23 cellular contexts compared by ENCODE assay signal in genomic region chrX:13821740-13822139, GRCh38. TPM values are rescaled to one million over a fixed set of nuclear protein-coding genes. Genes with fewer than 3 reads are reported as not detected.
DNase-seq lines count a peak whose midpoint lies in the region; FAIRE-seq and TF ChIP-seq lines count a peak whose summit lies in the region.
"Had no signal": no experiment of that assay in that cellular context is flagged by ENCODE, and none has a peak within 500 bp of the region (broad histone marks: within the 10 kb centered on the region; RNA-seq: fewer than 3 reads in every experiment).

No MANE protein-coding gene starts in this region.

- H3K4me1 ChIP-seq in breast epithelium, result no peaks in the 10 kb centered on the region
- H3K4me1 ChIP-seq: A549; BLaER1 treated with 17β-estradiol and CSF1 and Interleukin-3, amounts not matched to agents 10 nM and 100 nM had no signal

- no TSS peak for BruUV-seq in MCF 10A (replicated peaks; lab: Mats Ljungman, UMichigan)

- intact Hi-C loops in MCF 10A (cut with micrococcal nuclease) (loop anchor here (10.0 kb wide), 1 partner anchor 73 kb away; no protein-coding TSS in a partner anchor), breast epithelium (cut with DNase I; ENCODE audit: low total_unique reads) (no loop called here)

- TF ChIP-seq CTCF in MCF 10A (IDR thresholded peaks at IDR 0.05; ENCODE audit: unreplicated experiment), result no peak
- no peak for TF ChIP-seq CTCF in breast epithelium (IDR thresholded peaks at IDR 0.05)
- no peak for TF ChIP-seq CTCF in bronchial epithelial cell (IDR thresholded peaks at IDR 0.05; ENCODE audit: insufficient read depth, low read length, severe bottlenecking)

- no peaks in the 10 kb centered on the region for H3K9me3 Mint-ChIP-seq in MCF 10A (ENCODE audit: unreplicated experiment)
- H3K9me3 Mint-ChIP-seq: CD8-positive, alpha-beta T cell; HFFc6 had no signal

- peaks cover 11% of the 10 kb centered on the region for H3K36me3 Mint-ChIP-seq in MCF 10A (ENCODE audit: insufficient read depth, unreplicated experiment)
- H3K36me3 Mint-ChIP-seq: CD8-positive, alpha-beta T cell; IgD-negative memory B cell had no signal

- POLR2A ChIA-PET in MCF 10A (lab: Yijun Ruan, JAX), result interaction anchor here (1.0 to 1.1 kb wide), 3 partner anchors 14 to 78 kb away, joined by 4 to 6 read pairs (median 4); no protein-coding TSS in a partner anchor

- FAIRE-seq in bronchial epithelial cell (lab: Jason Lieb, UNC), result no peak
- FAIRE-seq in frontal cortex (lab: Jason Lieb, UNC), result no peak
- FAIRE-seq: G401.6, GM12891, HepG2 had no signal

- H3K36me3 ChIP-seq in breast epithelium, result no peaks in the 10 kb centered on the region
- no peaks in the 10 kb centered on the region for H3K36me3 ChIP-seq in bronchial epithelial cell (ENCODE audit: control insufficient read depth, insufficient read depth, low read length)
- H3K36me3 ChIP-seq: BLaER1 treated with 17β-estradiol and CSF1 and Interleukin-3, amounts not matched to agents 10 nM and 100 nM had no signal

- peaks cover 0 to 63% of the 10 kb centered on the region in 2 donors for H3K27me3 ChIP-seq in breast epithelium
- no peaks in the 10 kb centered on the region for H3K27me3 ChIP-seq in bronchial epithelial cell (ENCODE audit: control insufficient read depth, insufficient read depth, low read length)

- H3K4me1 Mint-ChIP-seq in MCF 10A (ENCODE audit: insufficient read depth, unreplicated experiment), result peaks cover 11% of the 10 kb centered on the region
- H3K4me1 Mint-ChIP-seq: B cell, IgD-negative memory B cell had no signal

- CTCF ChIA-PET in MCF 10A (lab: Yijun Ruan, JAX), result interaction anchor here (0.7 kb wide), 1 partner anchor 60 kb away, joined by 3 read pairs; no protein-coding TSS in a partner anchor

- no peak overlapping the region for H3K4me3 ChIP-seq in breast epithelium
- no peak overlapping the region for H3K4me3 ChIP-seq in bronchial epithelial cell (ENCODE audit: low read depth, low read length)
- H3K4me3 ChIP-seq: A549; BLaER1 treated with 17β-estradiol and CSF1 and Interleukin-3, amounts not matched to agents 10 nM and 100 nM had no signal

- no peak overlapping the region for H3K27ac Mint-ChIP-seq in MCF 10A (ENCODE audit: low read depth, unreplicated experiment)
- H3K27ac Mint-ChIP-seq: B cell; CD8-positive, alpha-beta T cell; HFFc6; IgD-negative memory B cell had no signal

- H3K9me3 ChIP-seq in breast epithelium, result no peaks in the 10 kb centered on the region
- H3K9me3 ChIP-seq: A549 had no signal

- no peak for TF ChIP-seq POLR2A in breast epithelium (IDR thresholded peaks at IDR 0.05)

- peak; percentile 65 for DNase-seq in MCF 10A (ENCODE audit: unreplicated experiment)
- no peak for DNase-seq in breast epithelium (ENCODE audit: low spot score in 2 of 2)
- DNase-seq in bronchial epithelial cell (ENCODE audit: low read depth), result peak; percentile 52
- DNase-seq in iris pigment epithelial cell (ENCODE audit: low read depth), result peak; percentile 9
- no peak for DNase-seq in NOMO-1 (lab: John Stamatoyannopoulos, UW; ENCODE audit: unreplicated experiment in 2 of 2)
- no peak for DNase-seq in frontal cortex (ENCODE audit: low spot score in 2 of 2)
- DNase-seq in NCI-H2171 (lab: John Stamatoyannopoulos, UW), result no peak
- DNase-seq: Calu3; CD8-positive, alpha-beta T cell; DMS 273 treated with DMSO at 0.1 percent for 48 hours; DMS53; DND-41; GOT3; H7; HFFc6 had no signal

- H3K27me3 Mint-ChIP-seq in MCF 10A (ENCODE audit: insufficient read depth, unreplicated experiment), result peaks cover 79% of the 10 kb centered on the region

- H3K27ac ChIP-seq in breast epithelium, result no peak overlapping the region
- H3K27ac ChIP-seq: 22Rv1; A549; BLaER1 treated with 17β-estradiol and CSF1 and Interleukin-3, amounts not matched to agents 10 nM and 100 nM had no signal

- H3K4me3 Mint-ChIP-seq in MCF 10A (ENCODE audit: unreplicated experiment), result no peak overlapping the region
- H3K4me3 Mint-ChIP-seq: B cell; CD8-positive, alpha-beta T cell; HFFc6; IgD-negative memory B cell had no signal

RNA-seq across cellular contexts. Expression of gene GPM6B, which starts 4.8 kb away (rescaled TPM):
- 6.9 and 16.3 TPM in 2 replicates for total RNA-seq in MCF 10A (2022)
- total RNA-seq in breast epithelium, result 10 to 100 TPM in 2 of 3 donors, 1 to 10 TPM in 1; 3.4 to 81.7 (median 35.7) TPM
- total RNA-seq in bronchial epithelial cell, result under 0.01 and 1.2 TPM in 2 replicates
- total RNA-seq in frontal cortex, result 380 TPM
- total RNA-seq: B cell; CD8-positive, alpha-beta T cell; HepG2; HFFc6 had no signal

Comparison
In these comparisons a context has a peak if more than half of its experiments do, and no peak if none do; other contexts are left out.
1. DNase-seq: peak in MCF 10A (single experiment), bronchial epithelial cell (single experiment) and iris pigment epithelial cell (single experiment); none in breast epithelium (0 of 2), NOMO-1 (0 of 2), frontal cortex (0 of 2) and NCI-H2171 (single experiment).